Comparison of ENCODE assay signal across 12 cellular contexts in genomic region chr7:137816696-137817320, GRCh38. TPM values are rescaled to one million over a fixed set of nuclear protein-coding genes. Genes with fewer than 3 reads are reported as not detected.
DNase-seq lines count a peak whose midpoint lies in the region; ATAC-seq and TF ChIP-seq lines count a peak whose summit lies in the region.
"Had no signal": no experiment of that assay in that cellular context is flagged by ENCODE, and none has a peak within 500 bp of the region (broad histone marks: within the 10 kb centered on the region; RNA-seq: fewer than 3 reads in every experiment).

No MANE protein-coding gene starts in this region.

- H3K79me2 ChIP-seq in KMS-11 (ENCODE audit: insufficient read depth, low read depth): no peaks in the 10 kb centered on the region

- H3K4me1 Mint-ChIP-seq in nephron progenitor cell: peaks cover 25% of the 10 kb centered on the region
- H3K4me1 Mint-ChIP-seq: naive thymus-derived CD4-positive, alpha-beta T cell had no signal

- no peaks in the 10 kb centered on the region for H3K36me3 Mint-ChIP-seq in nephron progenitor cell (ENCODE audit: low read depth)
- H3K36me3 Mint-ChIP-seq: naive thymus-derived CD4-positive, alpha-beta T cell had no signal

- DNase-seq in GM10266 (ENCODE audit: extremely low spot score) (no peak), brain microvascular endothelial cell (no peak), midbrain (lab: John Stamatoyannopoulos, UW) (peak; percentile 18), NCI-H1092 (lab: John Stamatoyannopoulos, UW) (no peak), upper lobe of right lung (no peak), nephron progenitor cell (no peak)
- DNase-seq: activated CD4-positive, alpha-beta T cell treated with anti-CD3 and anti-CD28 coated beads, Interleukin-2, amount 50 U/mL, for 48 hours; hippocampal formation; naive thymus-derived CD4-positive, alpha-beta T cell; NCI-H187 had no signal

- H3K4me2 ChIP-seq in KMS-11: no peak overlapping the region

- H3K36me3 ChIP-seq in KMS-11 (ENCODE audit: insufficient read depth): no peaks in the 10 kb centered on the region
- no peaks in the 10 kb centered on the region for H3K36me3 ChIP-seq in brain microvascular endothelial cell (replicated peaks)
- H3K36me3 ChIP-seq in upper lobe of right lung: no peaks in the 10 kb centered on the region
- H3K36me3 ChIP-seq: thoracic aorta had no signal

- TF ChIP-seq CTCF in GM10266 (IDR thresholded peaks at IDR 0.05; ENCODE audit: control insufficient read depth, insufficient read depth, low read depth, missing control alignments): peak; percentile 37
- TF ChIP-seq CTCF in KMS-11 (conservative IDR thresholded peaks at IDR 0.05; ENCODE audit: low read depth, low read length): 0 out of 2 replicates have a peak, but pooled peaks have one; percentile 16
- peak; percentile 26 for TF ChIP-seq CTCF in brain microvascular endothelial cell (IDR thresholded peaks at IDR 0.05; ENCODE audit: low read depth, low read length, missing control alignments)
- TF ChIP-seq CTCF in upper lobe of right lung (IDR thresholded peaks at IDR 0.05): no peak
- no peak for TF ChIP-seq CTCF in nephron progenitor cell (IDR thresholded peaks at IDR 0.05)

- H2AFZ ChIP-seq in KMS-11 (ENCODE audit: low read depth): no peak overlapping the region

- H3K27me3 ChIP-seq in KMS-11 (ENCODE audit: insufficient read depth, low read depth) (no peaks in the 10 kb centered on the region), brain microvascular endothelial cell (replicated peaks) (no peaks in the 10 kb centered on the region), upper lobe of right lung (no peaks in the 10 kb centered on the region)

- H3K9me3 ChIP-seq in upper lobe of right lung: no peaks in the 10 kb centered on the region
- H3K9me3 ChIP-seq: thoracic aorta had no signal

- intact Hi-C loops in upper lobe of right lung (cut with DNase I): no loop called here

- no peaks in the 10 kb centered on the region for H3K9me3 Mint-ChIP-seq in nephron progenitor cell
- H3K9me3 Mint-ChIP-seq: naive thymus-derived CD4-positive, alpha-beta T cell had no signal

- no peak overlapping the region for H3K4me3 Mint-ChIP-seq in nephron progenitor cell
- H3K4me3 Mint-ChIP-seq: naive thymus-derived CD4-positive, alpha-beta T cell had no signal

- no peaks in the 10 kb centered on the region for H4K20me1 ChIP-seq in KMS-11 (ENCODE audit: insufficient read depth)

- no peak for ATAC-seq in upper lobe of right lung
- ATAC-seq: naive thymus-derived CD4-positive, alpha-beta T cell had no signal

- in situ Hi-C loops in brain microvascular endothelial cell (cut with HindIII; ENCODE audit: low pct_ligation_motif_present, low sequenced_read_pairs): no loop called here

- H3K27ac ChIP-seq in KMS-11 (no peak overlapping the region), brain microvascular endothelial cell (no peak overlapping the region), upper lobe of right lung (no peak overlapping the region)
- H3K27ac ChIP-seq: thoracic aorta had no signal

- no peak overlapping the region for H3K9ac ChIP-seq in KMS-11

- peaks cover 16% of the 10 kb centered on the region for H3K27me3 Mint-ChIP-seq in nephron progenitor cell (ENCODE audit: low read depth, poor library complexity)

- no peak overlapping the region for H3K27ac Mint-ChIP-seq in nephron progenitor cell
- H3K27ac Mint-ChIP-seq: naive thymus-derived CD4-positive, alpha-beta T cell had no signal

- H3K4me1 ChIP-seq in KMS-11 (ENCODE audit: low read depth, poor library complexity, severe bottlenecking): no peaks in the 10 kb centered on the region
- no peaks in the 10 kb centered on the region for H3K4me1 ChIP-seq in upper lobe of right lung

- H3K4me3 ChIP-seq in KMS-11 (IDR thresholded peaks at IDR 0.05; ENCODE audit: insufficient read depth, low read depth, low read length) (no peak overlapping the region), brain microvascular endothelial cell (ENCODE audit: low read depth, low read length) (no peak overlapping the region), upper lobe of right lung (no peak overlapping the region)
- H3K4me3 ChIP-seq: thoracic aorta had no signal

RNA-seq across cellular contexts. Expression of gene DGKI, which starts 30.0 kb away (rescaled TPM):
- 0.67 TPM for total RNA-seq in upper lobe of right lung

Comparison
In these comparisons a context has a peak if more than half of its experiments do, and no peak if none do; other contexts are left out.
1. CTCF ChIP-seq: peak in GM10266 (single experiment), KMS-11 (single experiment) and brain microvascular endothelial cell (single experiment); none in upper lobe of right lung (single experiment) and nephron progenitor cell (single experiment).